Comparison of ENCODE assay signal across 31 cellular contexts in the genomic region with DNA sequence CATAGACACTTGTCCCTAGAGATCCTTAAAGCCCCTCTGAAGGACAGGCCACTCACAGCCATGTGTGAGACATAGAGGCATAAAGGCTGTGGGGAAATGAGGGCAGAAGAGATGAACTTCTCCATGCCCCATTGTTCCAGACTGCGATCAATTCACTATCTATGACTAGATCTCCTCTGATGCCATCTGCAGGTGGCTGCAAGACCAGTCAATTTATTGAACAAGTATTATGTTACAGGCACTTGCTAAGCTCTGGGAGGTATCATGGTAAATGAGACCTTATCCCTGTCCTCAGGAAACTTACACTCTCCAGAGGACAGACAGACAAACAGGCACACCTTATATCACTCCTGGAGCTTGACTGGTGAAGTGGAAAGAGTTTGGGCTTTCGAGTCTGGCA.
"Had no signal": no experiment of that assay in that cellular context is flagged by ENCODE, and none has a peak within 500 bp of the region (broad histone marks: within the 10 kb centered on the region; RNA-seq: fewer than 3 reads in every experiment).

No MANE protein-coding gene starts in this region.

- H3K27me3 Mint-ChIP-seq: activated naive CD4-positive, alpha-beta T cell treated with anti-CD3 and anti-CD28 coated beads, Interleukin-2, amount 50 U/mL, for 24 hours; effector memory CD8-positive, alpha-beta T cell; stimulated activated naive CD8-positive, alpha-beta T cell treated with anti-CD3 and anti-CD28 coated beads, Interleukin-15, amount 100 ng/mL, for 72 hours; type B pancreatic cell had no signal

- H3K9me3 Mint-ChIP-seq: activated naive CD4-positive, alpha-beta T cell treated with anti-CD3 and anti-CD28 coated beads, Interleukin-2, amount 50 U/mL, for 24 hours; activated T-helper 1 cell treated with anti-CD3 and anti-CD28 coated beads, Interleukin-12 subunit alpha, Interleukin-12 subunit beta, Interleukin-2, Interleukin-4 antibody, amounts not matched to agents 30 ng/mL and 10 ng/mL and 1 ng/mL, durations not matched to agents 14 hours and 24 hours and 36 hours; brain; effector memory CD8-positive, alpha-beta T cell; immature natural killer cell; stimulated activated naive CD8-positive, alpha-beta T cell treated with anti-CD3 and anti-CD28 coated beads, Interleukin-15, amount 100 ng/mL, for 72 hours; T-helper 1 cell treated with Interleukin-12 subunit alpha and Interleukin-12 subunit beta and Interleukin-4 antibody, amounts not matched to agents 30 μg/mL and 1 μg/mL, for 36 hours; type B pancreatic cell had no signal

- DNase-seq: activated CD4-positive, CD25-positive, alpha-beta regulatory T cell treated with anti-CD3 and anti-CD28 coated beads, Interleukin-2, amount 50 U/mL, for 72 hours; activated effector memory CD4-positive, alpha-beta T cell treated with anti-CD3 and anti-CD28 coated beads, Interleukin-2, amount 50 U/mL, for 16 hours; activated T-cell treated with anti-CD3 and anti-CD28 coated beads for 4 hours; cortex of kidney; effector memory CD8-positive, alpha-beta T cell; erythroblast; gastrocnemius medialis; head of caudate nucleus; hippocampal formation; immature natural killer cell; kidney; left colon; mammary epithelial cell; pancreas; retina; stimulated activated CD4-positive, alpha-beta T cell treated with anti-CD3 and anti-CD28 coated beads, Interleukin-12 subunit alpha, Interleukin-12 subunit beta, amount 100 ng/mL, for 4 hours; stimulated activated CD4-positive, alpha-beta T cell treated with anti-CD3 and anti-CD28 coated beads, Interleukin-4, amount 100 ng/mL, for 1 hour; stimulated activated naive CD8-positive, alpha-beta T cell treated with anti-CD3 and anti-CD28 coated beads, Interleukin-15, amount 100 ng/mL, for 72 hours; substantia nigra; T1000; WERI-Rb-1 had no signal

- H3K27me3 ChIP-seq: ascending aorta, gastrocnemius medialis, pancreas, vagina had no signal

- H3K4me3 Mint-ChIP-seq: activated naive CD4-positive, alpha-beta T cell treated with anti-CD3 and anti-CD28 coated beads, Interleukin-2, amount 50 U/mL, for 24 hours; activated T-helper 1 cell treated with anti-CD3 and anti-CD28 coated beads, Interleukin-12 subunit alpha, Interleukin-12 subunit beta, Interleukin-2, Interleukin-4 antibody, amounts not matched to agents 30 ng/mL and 10 ng/mL and 1 ng/mL, durations not matched to agents 14 hours and 24 hours and 36 hours; brain; effector memory CD8-positive, alpha-beta T cell; immature natural killer cell; stimulated activated naive CD8-positive, alpha-beta T cell treated with anti-CD3 and anti-CD28 coated beads, Interleukin-15, amount 100 ng/mL, for 72 hours; type B pancreatic cell had no signal

- H3K27ac Mint-ChIP-seq: activated T-helper 1 cell treated with anti-CD3 and anti-CD28 coated beads, Interleukin-12 subunit alpha, Interleukin-12 subunit beta, Interleukin-2, Interleukin-4 antibody, amounts not matched to agents 30 ng/mL and 10 ng/mL and 1 ng/mL, durations not matched to agents 14 hours and 24 hours and 36 hours; type B pancreatic cell had no signal

- H3K4me3 ChIP-seq: ascending aorta, gastrocnemius medialis, pancreas, prostate gland, skin epidermis, vagina had no signal

- H3K27ac ChIP-seq: ascending aorta, gastrocnemius medialis, pancreas, prostate gland, skin epidermis, vagina, WERI-Rb-1 had no signal

- H3K9me3 ChIP-seq: ascending aorta, gastrocnemius medialis, pancreas, prostate gland, vagina had no signal

- H3K4me1 ChIP-seq: ascending aorta, pancreas, prostate gland, vagina had no signal

- H3K36me3 ChIP-seq: pancreas, prostate gland had no signal

- ATAC-seq: effector memory CD8-positive, alpha-beta T cell; gastrocnemius medialis; left colon; pancreas; sciatic nerve; stimulated activated naive CD8-positive, alpha-beta T cell treated with anti-CD3 and anti-CD28 coated beads, Interleukin-15, amount 100 ng/mL, for 72 hours had no signal
